In genomic region chr17:60135160-60135950, GRCh38 we compare ENCODE assay signal across 8 cellular contexts. TPM values are rescaled to one million over a fixed set of nuclear protein-coding genes. Genes with fewer than 3 reads are reported as not detected.
A peak's percentile ranks its signal among the peaks of the same experiment; 100 is the strongest.
DNase-seq lines count a peak whose midpoint lies in the region; ATAC-seq and TF ChIP-seq lines count a peak whose summit lies in the region.

No MANE protein-coding gene starts in this region.

- H3K56ac ChIP-seq in IMR-90 (ENCODE audit: extremely low read depth, insufficient read depth, low read length): peak overlapping the region; percentile 33

- peak overlapping the region; percentile 75; the same call in 1 of the 2 replicates for H4K91ac ChIP-seq in IMR-90 (ENCODE audit: insufficient read depth, low read depth, low read length)

- intact Hi-C loops in IMR-90 (cut with micrococcal nuclease): loop anchor here (10.0 kb wide), 1 partner anchor 469 kb away; the partner anchor contains the start of gene PPM1D

- peak overlapping the region; percentile 1 for H3K27ac Mint-ChIP-seq in neural progenitor cell

- peaks cover 6% of the 10 kb centered on the region for H3K36me3 Mint-ChIP-seq in neural progenitor cell

- peaks cover 8% of the 10 kb centered on the region for H3K9me1 ChIP-seq in IMR-90 (ENCODE audit: insufficient read depth, low read length)

- no peak overlapping the region for H4K5ac ChIP-seq in IMR-90 (ENCODE audit: low read depth, low read length)

- no peak for TF ChIP-seq CTCF in IMR-90 (conservative IDR thresholded peaks at IDR 0.05; ENCODE audit: low read depth, low read length)
- TF ChIP-seq CTCF in RWPE2 (IDR thresholded peaks at IDR 0.05; ENCODE audit: poor library complexity, severe bottlenecking): no peak
- no peak for TF ChIP-seq CTCF in foreskin fibroblast (IDR thresholded peaks at IDR 0.05; ENCODE audit: low read depth, low read length)
- no peak for TF ChIP-seq CTCF in neural progenitor cell (IDR thresholded peaks at IDR 0.05)

- peak overlapping the region; percentile 96 for H3K4me3 Mint-ChIP-seq in neural progenitor cell

- H3K4me1 Mint-ChIP-seq in neural progenitor cell: peaks cover 25% of the 10 kb centered on the region

- H3K4me1 ChIP-seq in IMR-90 (ENCODE audit: control insufficient read depth, insufficient read depth, low read length) (no peaks in the 10 kb centered on the region), RWPE2 (ENCODE audit: insufficient read depth, poor library complexity, severe bottlenecking) (no peaks in the 10 kb centered on the region), neural progenitor cell (peaks cover 11% of the 10 kb centered on the region), stomach smooth muscle (ENCODE audit: control insufficient read depth, insufficient read depth, low read length) (peaks cover 27% of the 10 kb centered on the region)

- no TSS peak for BruUV-seq in IMR-90 (replicated peaks; lab: Mats Ljungman, UMichigan)

- peaks cover 16 to 27% of the 10 kb centered on the region in 2 experiments; a peak in 2 of 4 replicates for H3K79me1 ChIP-seq in IMR-90 (ENCODE audit: low read depth in 1 of 2, low read length in 2 of 2)

- DNase-seq in DMS 273 (lab: John Stamatoyannopoulos, UW; ENCODE audit: unreplicated experiment) (peak; percentile 97), IMR-90 (peak; percentile 90), RWPE2 (ENCODE audit: low spot score) (peak; percentile 93), activated gamma-delta T cell treated with Interleukin-2 at 50 U/mL for 16 hours (peak; percentile 61), foreskin fibroblast (peak; percentile 87 to 96), neural progenitor cell (ENCODE audit: low spot score) (peak; percentile 95)

- peak overlapping the region in 1 of 2 experiments; percentile 56; a peak in 1 of 4 replicates for H4K8ac ChIP-seq in IMR-90 (ENCODE audit: low read depth in 2 of 2, low read length in 2 of 2)

- H3K4ac ChIP-seq in IMR-90 (ENCODE audit: low read depth, low read length): peak overlapping the region; percentile 65

- 0% methylated on average over 27 of the region's 53 CpGs; no CpG with 5 or more reads in 1 of the 2 experiments for WGBS in IMR-90 (ENCODE audit: extremely low coverage in 2 of 2, insufficient read length in 1 of 2), 2 experiments

- H3K4me3 ChIP-seq in IMR-90 (ENCODE audit: insufficient read depth, low read depth, low read length) (peak overlapping the region; percentile 59), RWPE2 (ENCODE audit: severe bottlenecking) (peak overlapping the region; percentile 82), foreskin fibroblast (ENCODE audit: low read depth in 1 of 2, low read length in 2 of 2) (peak overlapping the region; percentile 76 to 93), neural progenitor cell (peak overlapping the region; percentile 69), stomach smooth muscle (ENCODE audit: low read length in 2 of 2) (peak overlapping the region; percentile 84 to 91)

- H2AFZ ChIP-seq in IMR-90 (replicated peaks; ENCODE audit: low read length, poor library complexity) (peak overlapping the region; percentile 94), neural progenitor cell (replicated peaks) (peak overlapping the region; percentile 54)

- TF ChIP-seq RAD21 in IMR-90 (IDR thresholded peaks at IDR 0.05; ENCODE audit: low read length): no peak

- ATAC-seq in GM21447 (IDR thresholded peaks at IDR 0.05; ENCODE audit: unreplicated experiment) (peak; percentile 82), IMR-90 (ENCODE audit: low read depth) (peak; percentile 97), RWPE2 (ENCODE audit: low read depth) (peak; percentile 96)

- H3K9ac ChIP-seq in IMR-90 (ENCODE audit: low read depth, low read length) (peak overlapping the region; percentile 57), neural progenitor cell (peak overlapping the region; percentile 42), stomach smooth muscle (ENCODE audit: low read length in 2 of 2) (peak overlapping the region; percentile 68 to 83)

- H3K27ac ChIP-seq in IMR-90 (ENCODE audit: insufficient read depth, low read length) (peak overlapping the region; percentile 25), RWPE2 (ENCODE audit: poor library complexity, severe bottlenecking) (peak overlapping the region; percentile 17), neural progenitor cell (no peak overlapping the region), stomach smooth muscle (ENCODE audit: low read length) (peak overlapping the region; percentile 46)

- H2BK5ac ChIP-seq in IMR-90 (ENCODE audit: low read depth, low read length, poor library complexity, severe bottlenecking): peak overlapping the region; percentile 12

- H2BK120ac ChIP-seq in IMR-90 (ENCODE audit: low read depth, low read length): no peak overlapping the region

- H3K9me3 Mint-ChIP-seq in neural progenitor cell: no peaks in the 10 kb centered on the region

- dilution Hi-C loops in IMR-90 (cut with HindIII; ENCODE audit: low sequenced_read_pairs, unreplicated experiment): no loop called here

- H3K27me3 ChIP-seq in IMR-90 (ENCODE audit: control insufficient read depth, insufficient read depth, low read length) (peaks cover 21% of the 10 kb centered on the region), RWPE2 (ENCODE audit: insufficient read depth, poor library complexity, severe bottlenecking) (peaks cover 22% of the 10 kb centered on the region), neural progenitor cell (peaks cover 46% of the 10 kb centered on the region), stomach smooth muscle (ENCODE audit: control insufficient read depth in 1 of 2, insufficient read depth in 2 of 2, low read length in 2 of 2) (peaks cover 22 to 24% of the 10 kb centered on the region in 2 donors)

- H3K79me2 ChIP-seq in neural progenitor cell (ENCODE audit: low read depth): peaks cover 3% of the 10 kb centered on the region

- H3K4me2 ChIP-seq in IMR-90 (ENCODE audit: low read depth, low read length) (peak overlapping the region; percentile 81), neural progenitor cell (peak overlapping the region; percentile 90)

- H4K20me1 ChIP-seq in IMR-90 (ENCODE audit: insufficient read depth, low read length) (no peaks in the 10 kb centered on the region), neural progenitor cell (ENCODE audit: low read depth) (peaks cover 16% of the 10 kb centered on the region)

- peak overlapping the region; percentile 73 for H2AK9ac ChIP-seq in IMR-90 (replicated peaks; ENCODE audit: low read depth, low read length, poor library complexity)

- CTCF ChIA-PET in IMR-90 (lab: Yijun Ruan, JAX): no interaction called here

- in situ Hi-C loops in IMR-90 (cut with MboI; ENCODE audit: low sequenced_read_pairs): loop anchor here (25.0 kb wide), 2 partner anchors 277 to 502 kb away; partner anchors contain the start of gene CHCT1

- no peak overlapping the region for H3K18ac ChIP-seq in IMR-90 (ENCODE audit: low read depth, low read length)

- H3K36me3 ChIP-seq in IMR-90 (ENCODE audit: control insufficient read depth, insufficient read depth, low read length) (peaks cover 4% of the 10 kb centered on the region; the same call in 1 of the 2 replicates), RWPE2 (ENCODE audit: low read depth) (peaks cover 16% of the 10 kb centered on the region), neural progenitor cell (no peaks in the 10 kb centered on the region), stomach smooth muscle (ENCODE audit: control insufficient read depth in 2 of 2, insufficient read depth in 2 of 2, low read length in 2 of 2) (no peaks in the 10 kb centered on the region)

- no peaks in the 10 kb centered on the region for H3K9me3 ChIP-seq in IMR-90 (ENCODE audit: control insufficient read depth, insufficient read depth, low read length)
- no peaks in the 10 kb centered on the region for H3K9me3 ChIP-seq in RWPE2 (ENCODE audit: severe bottlenecking)
- H3K9me3 ChIP-seq in neural progenitor cell (ENCODE audit: low read depth): no peaks in the 10 kb centered on the region
- no peaks in the 10 kb centered on the region for H3K9me3 ChIP-seq in stomach smooth muscle (ENCODE audit: control insufficient read depth in 2 of 2, low read length in 2 of 2)

- peaks cover 23% of the 10 kb centered on the region for H3K27me3 Mint-ChIP-seq in neural progenitor cell (ENCODE audit: insufficient read depth, low read depth)

- no peak overlapping the region for H2BK15ac ChIP-seq in IMR-90 (ENCODE audit: low read depth, low read length)

- POLR2A ChIA-PET in IMR-90 (lab: Charles Lee; ENCODE audit: unreplicated experiment): no interaction called here

- H2BK20ac ChIP-seq in IMR-90 (ENCODE audit: low read depth, low read length): no peak overlapping the region

- H2AK5ac ChIP-seq in IMR-90 (ENCODE audit: low read depth, low read length): 0 out of 2 replicates have a peak overlapping the region, but pooled peaks have one; percentile 36

- peaks cover 15% of the 10 kb centered on the region for H3F3A ChIP-seq in neural progenitor cell (ENCODE audit: low read depth)

- peak overlapping the region; percentile 76; the same call in 1 of the 2 replicates for H3K23ac ChIP-seq in IMR-90 (ENCODE audit: low read depth, low read length)

- H3K14ac ChIP-seq in IMR-90 (replicated peaks; ENCODE audit: low read depth, low read length): peak overlapping the region; percentile 53

- TF ChIP-seq POLR2A in IMR-90 (IDR thresholded peaks at IDR 0.05; ENCODE audit: low read depth, low read length): peak; percentile 74

TF ChIP-seq in IMR-90, 13 proteins besides CTCF, POLR2A, EP300 and RAD21 (continues in another document):
- TF ChIP-seq MAZ (IDR thresholded peaks at IDR 0.05; ENCODE audit: borderline replicate concordance, low read depth, low read length): peak; percentile 39; the same call in 1 of the 2 replicates
- no peak for TF ChIP-seq RFX5 (IDR thresholded peaks at IDR 0.05; ENCODE audit: low read depth, low read length)
- TF ChIP-seq CEBPB (IDR thresholded peaks at IDR 0.05; ENCODE audit: low read depth, low read length): peak; percentile 11; the same call in 1 of the 2 replicates
- no peak for TF ChIP-seq NFE2L2 (IDR thresholded peaks at IDR 0.05; ENCODE audit: low read depth, low read length)
- TF ChIP-seq SMC3 (IDR thresholded peaks at IDR 0.05; ENCODE audit: low read depth, low read length): no peak
- 0 out of 2 replicates have a peak, but pooled peaks have one; percentile 88 for TF ChIP-seq CHD1 (IDR thresholded peaks at IDR 0.05; ENCODE audit: low read depth, low read length)
- peak; percentile 41; the same call in 1 of the 2 replicates for TF ChIP-seq MXI1 (IDR thresholded peaks at IDR 0.05; ENCODE audit: borderline replicate concordance, low read depth, low read length)

RNA-seq across cellular contexts. Expression of gene CA4, which starts 14.4 kb away (rescaled TPM):
- total RNA-seq in IMR-90 (2012; rRNA removed) (not detected in 2 replicates), neural progenitor cell (ENCODE audit: low replicate concordance) (14.1 TPM in 2 replicates)
- not detected in 2 replicates for polyA plus RNA-seq in IMR-90 (2012; rRNA removed)
- not detected in 2 replicates for polyA plus RNA-seq in IMR-90 (2012; cell fraction: cytosol; rRNA removed)
- not detected in 2 replicates for polyA plus RNA-seq in IMR-90 (2012; cell fraction: nucleus; rRNA removed; ENCODE audit: low replicate concordance)

RNA-seq across cellular contexts. Expression of gene HEATR6, which starts 56.6 kb away (rescaled TPM):
- total RNA-seq in IMR-90 (2012; rRNA removed) (25.6 and 27.6 TPM in 2 replicates), neural progenitor cell (ENCODE audit: low replicate concordance) (49.4 and 54.2 TPM in 2 replicates)
- 16.7 and 20.2 TPM in 2 replicates for polyA plus RNA-seq in IMR-90 (2012; rRNA removed)
- 6.2 and 14.9 TPM in 2 replicates for polyA plus RNA-seq in IMR-90 (2012; cell fraction: cytosol; rRNA removed)
- 38.1 and 58.8 TPM in 2 replicates for polyA plus RNA-seq in IMR-90 (2012; cell fraction: nucleus; rRNA removed; ENCODE audit: low replicate concordance)

Comparison
In these comparisons a context has a peak if more than half of its experiments do, and no peak if none do; other contexts are left out.
1. RNA of gene CA4, which starts 14.4 kb away (total RNA-seq): 14.1 TPM in neural progenitor cell; not detected in IMR-90; every median in the first group is over 10 times any median in the second.
2. Peak in every context shown above with its lines, with median percentiles within 50 percentile points of each other: DNase-seq, ATAC-seq, H3K4me3 ChIP-seq and H3K9ac ChIP-seq.